In genomic region chr3:148950806-148951205, GRCh38 we compare ENCODE assay signal across 9 cellular contexts. TPM values are rescaled to one million over a fixed set of nuclear protein-coding genes. Genes with fewer than 3 reads are reported as not detected.
A peak's percentile ranks its signal among the peaks of the same experiment; 100 is the strongest.
DNase-seq lines count a peak whose midpoint lies in the region; ATAC-seq and TF ChIP-seq lines count a peak whose summit lies in the region.
"Had no signal": no experiment of that assay in that cellular context is flagged by ENCODE, and none has a peak within 500 bp of the region (broad histone marks: within the 10 kb centered on the region; RNA-seq: fewer than 3 reads in every experiment).

No MANE protein-coding gene starts in this region.

- H3K4me3 ChIP-seq in cardiac muscle cell = no peak overlapping the region

- no peak for TF ChIP-seq POLR2A in erythroblast (IDR thresholded peaks at IDR 0.05; ENCODE audit: low read length)

- H3K27me3 ChIP-seq in cardiac muscle cell = no peaks in the 10 kb centered on the region

- H3K27ac ChIP-seq in cardiac muscle cell = no peak overlapping the region

- intact Hi-C loops in cardiac septum (cut with DNase I) = no loop called here

- peak; percentile 23 for TF ChIP-seq CTCF in cardiac muscle cell (IDR thresholded peaks at IDR 0.05; ENCODE audit: low read depth, low read length)

- H3K4me1 ChIP-seq in cardiac muscle cell (ENCODE audit: low read depth) = peaks cover 2% of the 10 kb centered on the region

- H3K9me3 ChIP-seq in cardiac muscle cell (ENCODE audit: low read depth) = no peaks in the 10 kb centered on the region

- no peak for DNase-seq in cardiac muscle cell (ENCODE audit: low read depth in 1 of 2, low spot score in 1 of 2)
- DNase-seq in cardiac septum (ENCODE audit: low spot score) = no peak
- DNase-seq in M059J (ENCODE audit: low read depth) = peak; percentile 29
- peak; percentile 7 to 22 for DNase-seq in erythroblast (lab: John Stamatoyannopoulos, UW)
- no peak for DNase-seq in activated T-cell treated with anti-CD3 and anti-CD28 coated beads, Interleukin-2, amount 50 U/mL, for 1 hour
- no peak for DNase-seq in NOMO-1 treated with DMSO at 0.1 percent for 48 hours (lab: John Stamatoyannopoulos, UW; ENCODE audit: unreplicated experiment)
- no peak for DNase-seq in activated CD4-positive, CD25-positive, alpha-beta regulatory T cell treated with anti-CD3 and anti-CD28 coated beads, Interleukin-2, amount 50 U/mL, for 72 hours
- DNase-seq: stimulated activated CD4-positive, alpha-beta T cell treated with anti-CD3 and anti-CD28 coated beads, Interleukin-4, amount 100 ng/mL, for 1 hour had no signal

- no peaks in the 10 kb centered on the region for H3K36me3 ChIP-seq in cardiac muscle cell

- ATAC-seq in HG02981 (IDR thresholded peaks at IDR 0.05; ENCODE audit: unreplicated experiment) = no peak

RNA-seq across cellular contexts. Expression of gene GYG1, which starts 40.5 kb away (rescaled TPM):
- 11.2 and 24.5 TPM in 2 replicates for total RNA-seq in cardiac muscle cell
- 31.9 and 47.8 TPM in 2 replicates for polyA plus RNA-seq in cardiac muscle cell
- total RNA-seq in cardiac septum = 123 TPM
- total RNA-seq in M059J (2014; rRNA removed; shearing (Covaris generic)) = 30.8 and 53.6 TPM in 2 replicates

Comparison
In these comparisons a context has a peak if more than half of its experiments do, and no peak if none do; other contexts are left out.
1. DNase-seq: peak in M059J (single experiment) and erythroblast (2 of 2); none in cardiac muscle cell (0 of 2), cardiac septum (single experiment), activated T-cell treated with anti-CD3 and anti-CD28 coated beads, Interleukin-2, amount 50 U/mL, for 1 hour (single experiment), NOMO-1 treated with DMSO at 0.1 percent for 48 hours (single experiment) and activated CD4-positive, CD25-positive, alpha-beta regulatory T cell treated with anti-CD3 and anti-CD28 coated beads, Interleukin-2, amount 50 U/mL, for 72 hours (single experiment).